In genomic region chr10:73897693-73898092, GRCh38 we compare ENCODE assay signal across 19 cellular contexts. TPM values are rescaled to one million over a fixed set of nuclear protein-coding genes. Genes with fewer than 3 reads are reported as not detected.
A peak's percentile ranks its signal among the peaks of the same experiment; 100 is the strongest.
DNase-seq lines count a peak whose midpoint lies in the region; TF ChIP-seq lines count a peak whose summit lies in the region.
"Had no signal": no experiment of that assay in that cellular context is flagged by ENCODE, and none has a peak within 500 bp of the region (broad histone marks: within the 10 kb centered on the region; RNA-seq: fewer than 3 reads in every experiment).

No MANE protein-coding gene starts in this region.

- no peaks in the 10 kb centered on the region for H3K4me1 ChIP-seq in HEK293 (ENCODE audit: control insufficient read depth, insufficient read depth, low read length)
- H3K4me1 ChIP-seq in PC-9 (replicated peaks; ENCODE audit: insufficient read depth) = peaks cover 97% of the 10 kb centered on the region
- no peaks in the 10 kb centered on the region for H3K4me1 ChIP-seq in effector memory CD4-positive, alpha-beta T cell (ENCODE audit: control insufficient read depth, insufficient read depth, low read length, poor library complexity, severe bottlenecking)

- H4K20me1 ChIP-seq in PC-9 (ENCODE audit: insufficient read depth) = no peaks in the 10 kb centered on the region
- H4K20me1 ChIP-seq: BLaER1 treated with 17β-estradiol and CSF1 and Interleukin-3, amounts not matched to agents 10 nM and 100 nM had no signal

- H3K27me3 ChIP-seq in MG63 (no peaks in the 10 kb centered on the region), PC-9 (ENCODE audit: insufficient read depth, low read depth) (no peaks in the 10 kb centered on the region)
- no peaks in the 10 kb centered on the region for H3K27me3 ChIP-seq in effector memory CD4-positive, alpha-beta T cell (replicated peaks; ENCODE audit: control insufficient read depth, insufficient read depth, low read length, poor library complexity, severe bottlenecking)
- H3K27me3 ChIP-seq: BLaER1 treated with 17β-estradiol and CSF1 and Interleukin-3, amounts not matched to agents 10 nM and 100 nM had no signal

- H3K4me2 ChIP-seq in PC-9 = 0 out of 2 replicates have a peak overlapping the region, but pooled peaks have one; percentile 77
- H3K4me2 ChIP-seq: A549 had no signal

- H3F3A ChIP-seq in PC-9 (ENCODE audit: insufficient read depth, low read depth) = peaks cover 64% of the 10 kb centered on the region

- H3K79me2 ChIP-seq in PC-9 (ENCODE audit: low read depth) = no peaks in the 10 kb centered on the region

- POLR2A ChIA-PET in HEK293 (lab: Yijun Ruan, JAX) = interaction anchor here (1.1 kb wide), 1 partner anchor 47 kb away, joined by 3 read pairs; no protein-coding TSS in a partner anchor
- POLR2A ChIA-PET in PC-9 (lab: Charles Lee; ENCODE audit: unreplicated experiment) = interaction anchor here (0.6 to 0.7 kb wide), 3 partner anchors 9 to 38 kb away, joined by 3 to 5 read pairs (median 5); no protein-coding TSS in a partner anchor

- BruUV-seq in PC-9 (replicated peaks; lab: Mats Ljungman, UMichigan) = no TSS peak

- H3K36me3 ChIP-seq in HEK293 (ENCODE audit: control insufficient read depth in 2 of 2, insufficient read depth in 1 of 2, low read length in 2 of 2) = no peaks in the 10 kb centered on the region
- no peaks in the 10 kb centered on the region for H3K36me3 ChIP-seq in MG63
- no peaks in the 10 kb centered on the region for H3K36me3 ChIP-seq in PC-9 (ENCODE audit: low read depth)
- no peaks in the 10 kb centered on the region for H3K36me3 ChIP-seq in effector memory CD4-positive, alpha-beta T cell (ENCODE audit: control insufficient read depth, insufficient read depth, low read length)
- H3K36me3 ChIP-seq: BLaER1 treated with 17β-estradiol and CSF1 and Interleukin-3, amounts not matched to agents 10 nM and 100 nM had no signal

- no peak overlapping the region for H2AFZ ChIP-seq in PC-9

- no peaks in the 10 kb centered on the region for H3K9me3 ChIP-seq in HEK293 (ENCODE audit: control insufficient read depth, insufficient read depth, low read depth, low read length)
- H3K9me3 ChIP-seq in MG63 = no peaks in the 10 kb centered on the region
- no peaks in the 10 kb centered on the region for H3K9me3 ChIP-seq in PC-9 (ENCODE audit: insufficient read depth, low read depth)
- no peaks in the 10 kb centered on the region for H3K9me3 ChIP-seq in effector memory CD4-positive, alpha-beta T cell (ENCODE audit: control insufficient read depth, low read length)
- H3K9me3 ChIP-seq: A549; BLaER1 treated with 17β-estradiol and CSF1 and Interleukin-3, amounts not matched to agents 10 nM and 100 nM; Caco-2 had no signal

- TF ChIP-seq CTCF in HEK293 (tag by site-specific recombination; IDR thresholded peaks at IDR 0.05) = no peak
- TF ChIP-seq CTCF in PC-9 (conservative IDR thresholded peaks at IDR 0.05) = no peak

- H3K4me3 ChIP-seq in HEK293 (ENCODE audit: low read depth, low read length) (no peak overlapping the region), MG63 (no peak overlapping the region), PC-9 (no peak overlapping the region)
- H3K4me3 ChIP-seq in effector memory CD4-positive, alpha-beta T cell (ENCODE audit: insufficient read depth, low read depth, low read length, poor library complexity, severe bottlenecking) = no peak overlapping the region
- H3K4me3 ChIP-seq: A549; BLaER1 treated with 17β-estradiol and CSF1 and Interleukin-3, amounts not matched to agents 10 nM and 100 nM had no signal

- H3K9me2 ChIP-seq in PC-9 (ENCODE audit: insufficient read depth) = no peaks in the 10 kb centered on the region

- DNase-seq in MG63 = peak; percentile 47
- DNase-seq in PC-9 = no peak
- no peak for DNase-seq in epithelial cell of prostate (ENCODE audit: low read depth, low spot score)
- no peak for DNase-seq in effector memory CD4-positive, alpha-beta T cell
- DNase-seq in HK-2 (ENCODE audit: unreplicated experiment) = no peak
- no peak for DNase-seq in amniotic stem cell (lab: John Stamatoyannopoulos, UW)
- DNase-seq: AML-193; Caco-2; Calu3; CD4-positive, alpha-beta T cell; CD8-positive, alpha-beta T cell; DMS79 treated with DMSO at 0.1 percent for 48 hours; GF-D8 had no signal

- intact Hi-C loops in PC-9 (cut with micrococcal nuclease; ENCODE audit: unreplicated experiment) = no loop called here

- CTCF ChIA-PET in HEK293 (lab: Yijun Ruan, JAX) (interaction anchor here (1.0 to 2.3 kb wide), 3 partner anchors 11 to 38 kb away, joined by 6 to 9 read pairs (median 6); no protein-coding TSS in a partner anchor), PC-9 (lab: Charles Lee) (interaction anchor here (1.1 kb wide), 1 partner anchor 11 kb away, joined by 4 read pairs; no protein-coding TSS in a partner anchor)

- H3K27ac ChIP-seq in HEK293 (ENCODE audit: extremely low read depth, low read depth, low read length) (no peak overlapping the region), PC-9 (peak overlapping the region; percentile 98), epithelial cell of prostate (peak overlapping the region; percentile 96)
- no peak overlapping the region for H3K27ac ChIP-seq in effector memory CD4-positive, alpha-beta T cell (ENCODE audit: insufficient read depth, low read length, poor library complexity, severe bottlenecking)
- H3K27ac ChIP-seq: 22Rv1; BLaER1 treated with 17β-estradiol and CSF1 and Interleukin-3, amounts not matched to agents 10 nM and 100 nM; C4-2B had no signal

TF ChIP-seq in HEK293, 187 proteins besides CTCF, POLR2A, EP300 and RAD21:
- TF ChIP-seq ZNF624 (tag by site-specific recombination; IDR thresholded peaks at IDR 0.05) = no peak
- TF ChIP-seq ZNF140 (tag by site-specific recombination; IDR thresholded peaks at IDR 0.05) = peak; percentile 95

RNA-seq across cellular contexts. Expression of gene PLAU, which starts 13.2 kb away (rescaled TPM):
- total RNA-seq in MG63 (2014; rRNA removed; shearing (Covaris generic); ENCODE audit: low replicate concordance) = 169 and 219 TPM in 2 replicates
- total RNA-seq in PC-9 (2021) = 90.3 and 94.9 TPM in 2 replicates
- total RNA-seq: B cell; CD4-positive, alpha-beta T cell had no signal

RNA-seq across cellular contexts. Expression of gene CAMK2G, which starts 23.3 kb away (rescaled TPM):
- total RNA-seq in MG63 (2014; rRNA removed; shearing (Covaris generic); ENCODE audit: low replicate concordance) = 16.5 and 24.0 TPM in 2 replicates
- total RNA-seq in PC-9 (2021) = 125 and 147 TPM in 2 replicates

Comparison
In these comparisons a context has a peak if more than half of its experiments do, and no peak if none do; other contexts are left out.
1. H3K27ac ChIP-seq: peak in PC-9 (single experiment) and epithelial cell of prostate (single experiment); none in HEK293 (single experiment) and effector memory CD4-positive, alpha-beta T cell (single experiment).